In the genomic region with DNA sequence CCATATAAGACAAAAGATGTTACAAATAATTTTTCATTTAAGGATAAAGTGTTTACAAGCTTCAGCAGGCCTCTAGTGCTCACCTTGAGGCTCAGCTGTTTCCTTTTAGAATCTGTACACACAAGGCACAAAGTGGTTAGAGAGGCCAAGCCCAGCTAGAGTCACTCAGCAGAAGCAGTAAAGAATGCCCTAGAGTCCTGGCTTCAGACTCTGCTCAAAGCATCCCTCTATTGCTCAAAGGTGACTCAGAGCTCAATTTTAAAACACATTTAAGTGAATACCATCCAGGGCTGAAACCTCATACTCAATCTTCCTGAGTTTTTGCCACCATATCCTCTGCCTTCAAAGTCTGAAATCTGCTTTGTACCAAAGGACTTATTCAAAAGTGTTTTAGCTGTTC, we compare ENCODE assay signal across 24 cellular contexts. TPM values are rescaled to one million over a fixed set of nuclear protein-coding genes. Genes with fewer than 3 reads are reported as not detected.
A peak's percentile ranks its signal among the peaks of the same experiment; 100 is the strongest.
DNase-seq lines count a peak whose midpoint lies in the region; FAIRE-seq and TF ChIP-seq lines count a peak whose summit lies in the region.
"Had no signal": no experiment of that assay in that cellular context is flagged by ENCODE, and none has a peak within 500 bp of the region (broad histone marks: within the 10 kb centered on the region; RNA-seq: fewer than 3 reads in every experiment).

No MANE protein-coding gene starts in this region.

- intact Hi-C loops in prostate gland (cut with DNase I) (no loop called here), head of caudate nucleus (cut with DNase I) (no loop called here)

- no peak overlapping the region for H3K4me3 Mint-ChIP-seq in HFFc6
- H3K4me3 Mint-ChIP-seq: activated B cell treated with CpG ODN at 0.5 μM for 24 hours; activated CD4-positive, alpha-beta memory T cell treated with anti-CD3 and anti-CD28 coated beads, Interleukin-2, amount 10 ng/mL, durations not matched to agents 7 days and 5 days; activated naive CD4-positive, alpha-beta T cell treated with anti-CD3 and anti-CD28 coated beads for 36 hours; CD4-positive, alpha-beta memory T cell; naive thymus-derived CD8-positive, alpha-beta T cell; stimulated activated memory B cell treated with anti-CD40 and anti-IgM and Interleukin-4, amounts not matched to agents 10 μg/mL and 1 μg/mL and 100 μg/mL, for 72 hours had no signal

- no peaks in the 10 kb centered on the region for H3K4me1 ChIP-seq in prostate gland (replicated peaks)
- H3K4me1 ChIP-seq: parathyroid adenoma, SJCRH30 had no signal

- no peak overlapping the region for H3K27ac ChIP-seq in prostate gland
- H3K27ac ChIP-seq: parathyroid adenoma, SJCRH30, thoracic aorta had no signal

- H3K9me3 ChIP-seq in prostate gland, result no peaks in the 10 kb centered on the region
- H3K9me3 ChIP-seq: SJCRH30, thoracic aorta had no signal

- no peaks in the 10 kb centered on the region for H3K27me3 ChIP-seq in bronchial epithelial cell (ENCODE audit: control insufficient read depth, insufficient read depth, low read length)
- no peaks in the 10 kb centered on the region for H3K27me3 ChIP-seq in prostate gland (replicated peaks; ENCODE audit: insufficient read depth)
- H3K27me3 ChIP-seq: SJCRH30 had no signal

- peaks cover 2% of the 10 kb centered on the region; the same call in 1 of the 2 replicates for H3K27me3 Mint-ChIP-seq in HFFc6 (ENCODE audit: insufficient read depth)
- H3K27me3 Mint-ChIP-seq: activated B cell treated with CpG ODN at 0.5 μM for 24 hours; activated CD4-positive, alpha-beta memory T cell treated with anti-CD3 and anti-CD28 coated beads, Interleukin-2, amount 10 ng/mL, durations not matched to agents 7 days and 5 days; CD4-positive, alpha-beta memory T cell; naive thymus-derived CD8-positive, alpha-beta T cell; stimulated activated memory B cell treated with anti-CD40 and anti-IgM and Interleukin-4, amounts not matched to agents 10 μg/mL and 1 μg/mL and 100 μg/mL, for 72 hours had no signal

- TF ChIP-seq CTCF in AG10803 (conservative IDR thresholded peaks at IDR 0.05; ENCODE audit: low read length) (no peak), HFFc6 (IDR thresholded peaks at IDR 0.05) (no peak), bronchial epithelial cell (IDR thresholded peaks at IDR 0.05; ENCODE audit: insufficient read depth, low read length, severe bottlenecking) (no peak), prostate gland (IDR thresholded peaks at IDR 0.05) (no peak)

- no peaks in the 10 kb centered on the region for H3K36me3 ChIP-seq in bronchial epithelial cell (ENCODE audit: control insufficient read depth, insufficient read depth, low read length)
- no peaks in the 10 kb centered on the region for H3K36me3 ChIP-seq in prostate gland
- H3K36me3 ChIP-seq: SJCRH30, thoracic aorta had no signal

- H3K4me3 ChIP-seq in AG10803 (ENCODE audit: low read length) (no peak overlapping the region), bronchial epithelial cell (ENCODE audit: low read depth, low read length) (no peak overlapping the region), prostate gland (no peak overlapping the region)
- H3K4me3 ChIP-seq: K562, SJCRH30, thoracic aorta had no signal

- no peak for FAIRE-seq in bronchial epithelial cell (lab: Jason Lieb, UNC)
- FAIRE-seq: colon, K562 had no signal

- no peaks in the 10 kb centered on the region for H3K9me3 Mint-ChIP-seq in HFFc6
- H3K9me3 Mint-ChIP-seq: activated B cell treated with CpG ODN at 0.5 μM for 24 hours; activated CD4-positive, alpha-beta memory T cell treated with anti-CD3 and anti-CD28 coated beads, Interleukin-2, amount 10 ng/mL, durations not matched to agents 7 days and 5 days; activated naive CD4-positive, alpha-beta T cell treated with anti-CD3 and anti-CD28 coated beads for 36 hours; CD4-positive, alpha-beta memory T cell; stimulated activated memory B cell treated with anti-CD40 and anti-IgM and Interleukin-4, amounts not matched to agents 10 μg/mL and 1 μg/mL and 100 μg/mL, for 72 hours had no signal

- no peak for TF ChIP-seq POLR2A in prostate gland (IDR thresholded peaks at IDR 0.05)

- H3K36me3 Mint-ChIP-seq in HFFc6 (ENCODE audit: low read depth), result no peaks in the 10 kb centered on the region

- peaks cover 20% of the 10 kb centered on the region for H3K4me1 Mint-ChIP-seq in HFFc6 (ENCODE audit: low read depth)
- H3K4me1 Mint-ChIP-seq: activated B cell treated with CpG ODN at 0.5 μM for 24 hours; activated CD4-positive, alpha-beta memory T cell treated with anti-CD3 and anti-CD28 coated beads, Interleukin-2, amount 10 ng/mL, durations not matched to agents 7 days and 5 days; CD4-positive, alpha-beta memory T cell; stimulated activated memory B cell treated with anti-CD40 and anti-IgM and Interleukin-4, amounts not matched to agents 10 μg/mL and 1 μg/mL and 100 μg/mL, for 72 hours had no signal

- peak; percentile 56 for DNase-seq in AG10803 (ENCODE audit: low read depth)
- peak; percentile 28 for DNase-seq in HFFc6
- peak; percentile 33 for DNase-seq in bronchial epithelial cell (ENCODE audit: low read depth)
- DNase-seq in hepatic stellate cell (ENCODE audit: low spot score), result peak; percentile 8
- no peak for DNase-seq in prostate gland (ENCODE audit: low spot score)
- no peak for DNase-seq in NCI-H82 (lab: John Stamatoyannopoulos, UW)
- DNase-seq in head of caudate nucleus, result no peak
- no peak for DNase-seq in NCI-H69 (lab: John Stamatoyannopoulos, UW)
- DNase-seq: activated B cell treated with CpG ODN at 0.5 μM for 24 hours; activated CD4-positive, alpha-beta memory T cell treated with anti-CD3 and anti-CD28 coated beads, Interleukin-2, amount 10 ng/mL, durations not matched to agents 7 days and 5 days; activated naive CD4-positive, alpha-beta T cell treated with anti-CD3 and anti-CD28 coated beads for 36 hours; aorta; CD4-positive, alpha-beta memory T cell; DMS153; H7; naive thymus-derived CD8-positive, alpha-beta T cell; NCI-H1694 treated with DMSO at 0.1 percent for 48 hours; SJCRH30; stimulated activated CD4-positive, alpha-beta T cell treated with anti-CD3 and anti-CD28 coated beads, Interleukin-1b, Interleukin-23, amount 100 ng/mL, for 48 hours had no signal

- no peak overlapping the region for H3K27ac Mint-ChIP-seq in HFFc6
- H3K27ac Mint-ChIP-seq: activated B cell treated with CpG ODN at 0.5 μM for 24 hours; activated CD4-positive, alpha-beta memory T cell treated with anti-CD3 and anti-CD28 coated beads, Interleukin-2, amount 10 ng/mL, durations not matched to agents 7 days and 5 days; activated naive CD4-positive, alpha-beta T cell treated with anti-CD3 and anti-CD28 coated beads for 36 hours; CD4-positive, alpha-beta memory T cell; naive thymus-derived CD8-positive, alpha-beta T cell; stimulated activated memory B cell treated with anti-CD40 and anti-IgM and Interleukin-4, amounts not matched to agents 10 μg/mL and 1 μg/mL and 100 μg/mL, for 72 hours had no signal

RNA-seq across cellular contexts. Expression of a gene that starts 22.6 kb away (rescaled TPM):
- total RNA-seq in HFFc6 (2021; fragmentation: NEBNext Ultra II Directional; extraction: Animal tissue kit (Norgen Biotek cat#: 25700)), result 10 to 100 TPM; 12.1 to 15.2 (median 14.2) TPM
- 12.6 and 15.4 TPM in 2 replicates for total RNA-seq in bronchial epithelial cell
- total RNA-seq in prostate gland, result 100 to 1,000 TPM in 1 of 2 donors, 10 to 100 TPM in 1; 30.4 to 139 TPM

Comparison
In these comparisons a context has a peak if more than half of its experiments do, and no peak if none do; other contexts are left out.
1. DNase-seq: peak in AG10803 (single experiment), HFFc6 (single experiment), bronchial epithelial cell (single experiment) and hepatic stellate cell (single experiment); none in prostate gland (single experiment), NCI-H82 (single experiment), head of caudate nucleus (0 of 42) and NCI-H69 (single experiment).